ENCODE assay signal across 15 cellular contexts in genomic region chr4:10087152-10087791, GRCh38. TPM values are rescaled to one million over a fixed set of nuclear protein-coding genes. Genes with fewer than 3 reads are reported as not detected.
DNase-seq lines count a peak whose midpoint lies in the region; ATAC-seq and TF ChIP-seq lines count a peak whose summit lies in the region.
"Had no signal": no experiment of that assay in that cellular context is flagged by ENCODE, and none has a peak within 500 bp of the region (broad histone marks: within the 10 kb centered on the region; RNA-seq: fewer than 3 reads in every experiment).

No MANE protein-coding gene starts in this region.

- no peaks in the 10 kb centered on the region for H3K9me3 Mint-ChIP-seq in activated CD4-positive, alpha-beta T cell treated with anti-CD3 and anti-CD28 coated beads, Interleukin-2, amount 10 ng/mL, durations not matched to agents 24 days and 14 days
- no peaks in the 10 kb centered on the region for H3K9me3 Mint-ChIP-seq in activated naive CD8-positive, alpha-beta T cell treated with anti-CD3 and anti-CD28 coated beads, Interleukin-2, amount 50 U/mL, for 24 hours
- H3K9me3 Mint-ChIP-seq: CD4-positive, alpha-beta memory T cell; T-helper 2 cell treated with Interferon-gamma antibody and Interleukin-4, amounts not matched to agents 5 μg/mL and 100 μg/mL, for 36 hours had no signal

- DNase-seq in activated CD4-positive, alpha-beta T cell treated with anti-CD3 and anti-CD28 coated beads, Interleukin-2, amount 10 ng/mL, durations not matched to agents 24 days and 14 days = no peak
- no peak for DNase-seq in activated CD4-positive, alpha-beta T cell treated with anti-CD3 and anti-CD28 coated beads, Interleukin-2, amount 50 U/mL, for 1 hour
- DNase-seq in activated naive CD8-positive, alpha-beta T cell treated with anti-CD3 and anti-CD28 coated beads, Interleukin-2, amount 50 U/mL, for 24 hours = no peak
- DNase-seq in left lung (peak; percentile 24 to 69), sigmoid colon (peak; percentile 60), NCI-H1092 (lab: John Stamatoyannopoulos, UW) (no peak), dedifferentiated amniotic fluid mesenchymal stem cell (ENCODE audit: extremely low spot score) (no peak)
- DNase-seq: amniotic stem cell, NCI-H2029 treated with DMSO at 0.1 percent for 48 hours, NCI-H524 treated with DMSO at 0.1 percent for 48 hours had no signal

- intact Hi-C loops in activated CD4-positive, alpha-beta T cell treated with anti-CD3 and anti-CD28 coated beads, Interleukin-2, amount 10 ng/mL, durations not matched to agents 24 days and 14 days (cut with micrococcal nuclease) = no loop called here
- intact Hi-C loops in left lung (cut with DNase I) = no loop called here
- intact Hi-C loops in sigmoid colon (cut with DNase I) = no loop called here

- H3K27ac ChIP-seq in left lung (no peak overlapping the region), sigmoid colon (peak overlapping the region in 1 of 4 donors; percentile 34)
- H3K27ac ChIP-seq: SJSA1, tibial nerve had no signal

- H3K4me1 Mint-ChIP-seq in activated CD4-positive, alpha-beta T cell treated with anti-CD3 and anti-CD28 coated beads, Interleukin-2, amount 10 ng/mL, durations not matched to agents 24 days and 14 days = peaks cover 14% of the 10 kb centered on the region
- H3K4me1 Mint-ChIP-seq in activated naive CD8-positive, alpha-beta T cell treated with anti-CD3 and anti-CD28 coated beads, Interleukin-2, amount 50 U/mL, for 24 hours = peaks cover 29% of the 10 kb centered on the region

- H3K27ac Mint-ChIP-seq in activated CD4-positive, alpha-beta T cell treated with anti-CD3 and anti-CD28 coated beads, Interleukin-2, amount 10 ng/mL, durations not matched to agents 24 days and 14 days = peak overlapping the region; percentile 37
- peak overlapping the region; percentile 35 for H3K27ac Mint-ChIP-seq in activated naive CD8-positive, alpha-beta T cell treated with anti-CD3 and anti-CD28 coated beads, Interleukin-2, amount 50 U/mL, for 24 hours
- H3K27ac Mint-ChIP-seq: T-helper 2 cell treated with Interferon-gamma antibody and Interleukin-4, amounts not matched to agents 5 μg/mL and 100 μg/mL, for 36 hours had no signal

- WGBS in sigmoid colon, 2 donors = 97 to 98% methylated on average over 12 of the region's 12 CpGs

- H3K4me3 ChIP-seq in left lung (no peak overlapping the region), sigmoid colon (no peak overlapping the region)
- H3K4me3 ChIP-seq: SJSA1, tibial nerve had no signal

- no peaks in the 10 kb centered on the region for H3K9me3 ChIP-seq in left lung
- no peaks in the 10 kb centered on the region for H3K9me3 ChIP-seq in sigmoid colon
- H3K9me3 ChIP-seq: SJSA1, tibial nerve had no signal

- H3K4me1 ChIP-seq in left lung (peaks cover under 1 to 1% of the 10 kb centered on the region in 2 donors), sigmoid colon (peaks cover 0 to 37% (median 32%) of the 10 kb centered on the region in 4 donors)
- H3K4me1 ChIP-seq: SJSA1 had no signal

- H3K27me3 Mint-ChIP-seq in activated CD4-positive, alpha-beta T cell treated with anti-CD3 and anti-CD28 coated beads, Interleukin-2, amount 10 ng/mL, durations not matched to agents 24 days and 14 days = no peaks in the 10 kb centered on the region
- H3K27me3 Mint-ChIP-seq in activated naive CD8-positive, alpha-beta T cell treated with anti-CD3 and anti-CD28 coated beads, Interleukin-2, amount 50 U/mL, for 24 hours = no peaks in the 10 kb centered on the region
- H3K27me3 Mint-ChIP-seq: CD4-positive, alpha-beta memory T cell had no signal

- H3K36me3 Mint-ChIP-seq in activated CD4-positive, alpha-beta T cell treated with anti-CD3 and anti-CD28 coated beads, Interleukin-2, amount 10 ng/mL, durations not matched to agents 24 days and 14 days (ENCODE audit: low read depth) = peaks cover 83% of the 10 kb centered on the region
- H3K36me3 Mint-ChIP-seq in activated naive CD8-positive, alpha-beta T cell treated with anti-CD3 and anti-CD28 coated beads, Interleukin-2, amount 50 U/mL, for 24 hours (ENCODE audit: low read depth) = peaks cover 56% of the 10 kb centered on the region

- no peak for ATAC-seq in activated naive CD8-positive, alpha-beta T cell treated with anti-CD3 and anti-CD28 coated beads, Interleukin-2, amount 50 U/mL, for 24 hours
- ATAC-seq in left lung (no peak), GM21723 (IDR thresholded peaks at IDR 0.05; ENCODE audit: unreplicated experiment) (no peak)

- peaks cover 3 to 100% of the 10 kb centered on the region in 2 donors for H3K36me3 ChIP-seq in left lung
- H3K36me3 ChIP-seq in sigmoid colon = peaks cover 54 to 99% (median 91%) of the 10 kb centered on the region in 4 donors

- H3K4me3 Mint-ChIP-seq in activated CD4-positive, alpha-beta T cell treated with anti-CD3 and anti-CD28 coated beads, Interleukin-2, amount 10 ng/mL, durations not matched to agents 24 days and 14 days = no peak overlapping the region
- no peak overlapping the region for H3K4me3 Mint-ChIP-seq in activated naive CD8-positive, alpha-beta T cell treated with anti-CD3 and anti-CD28 coated beads, Interleukin-2, amount 50 U/mL, for 24 hours
- H3K4me3 Mint-ChIP-seq: CD4-positive, alpha-beta memory T cell; T-helper 2 cell treated with Interferon-gamma antibody and Interleukin-4, amounts not matched to agents 5 μg/mL and 100 μg/mL, for 36 hours had no signal

- no peak for TF ChIP-seq EP300 in sigmoid colon (IDR thresholded peaks at IDR 0.05)

- H3K27me3 ChIP-seq in left lung (no peaks in the 10 kb centered on the region), sigmoid colon (no peaks in the 10 kb centered on the region)
- H3K27me3 ChIP-seq: SJSA1, tibial nerve had no signal

- TF ChIP-seq POLR2A in sigmoid colon (IDR thresholded peaks at IDR 0.05) = no peak

- TF ChIP-seq CTCF in left lung (IDR thresholded peaks at IDR 0.05) = no peak
- no peak for TF ChIP-seq CTCF in sigmoid colon (IDR thresholded peaks at IDR 0.05)

RNA-seq across cellular contexts. Expression of gene WDR1, which starts 29.3 kb away (rescaled TPM):
- 369 and 376 TPM in 2 replicates for total RNA-seq in activated CD4-positive, alpha-beta T cell treated with anti-CD3 and anti-CD28 coated beads, Interleukin-2, amount 10 ng/mL, durations not matched to agents 24 days and 14 days
- 100 to 1,000 TPM; 215 to 303 TPM for total RNA-seq in left lung
- total RNA-seq in sigmoid colon = 100 to 1,000 TPM; 171 to 267 (median 238) TPM
- 100 to 1,000 TPM; 200 to 267 (median 247) TPM for polyA plus RNA-seq in sigmoid colon

Comparison
In these comparisons a context has a peak if more than half of its experiments do, and no peak if none do; other contexts are left out.
1. DNase-seq: peak in left lung (2 of 2) and sigmoid colon (single experiment); none in activated CD4-positive, alpha-beta T cell treated with anti-CD3 and anti-CD28 coated beads, Interleukin-2, amount 10 ng/mL, durations not matched to agents 24 days and 14 days (single experiment), activated CD4-positive, alpha-beta T cell treated with anti-CD3 and anti-CD28 coated beads, Interleukin-2, amount 50 U/mL, for 1 hour (single experiment), activated naive CD8-positive, alpha-beta T cell treated with anti-CD3 and anti-CD28 coated beads, Interleukin-2, amount 50 U/mL, for 24 hours (single experiment), NCI-H1092 (single experiment) and dedifferentiated amniotic fluid mesenchymal stem cell (single experiment).